27 cellular contexts compared by ENCODE assay signal in genomic region chr5:110651507-110651906, GRCh38.
DNase-seq lines count a peak whose midpoint lies in the region; ATAC-seq, FAIRE-seq and TF ChIP-seq lines count a peak whose summit lies in the region.
"Had no signal": no experiment of that assay in that cellular context is flagged by ENCODE, and none has a peak within 500 bp of the region (broad histone marks: within the 10 kb centered on the region; RNA-seq: fewer than 3 reads in every experiment).

No MANE protein-coding gene starts in this region.

- H3K27me3 ChIP-seq in IMR-90 (ENCODE audit: control insufficient read depth, insufficient read depth, low read length) (no peaks in the 10 kb centered on the region), H1 (replicated peaks in 1 of 4; ENCODE audit: control insufficient read depth in 3 of 4, extremely low read depth in 1 of 4, insufficient read depth in 3 of 4, low read length in 3 of 4) (no peaks in the 10 kb centered on the region)
- H3K27me3 ChIP-seq: BLaER1 treated with 17β-estradiol and CSF1 and Interleukin-3, amounts not matched to agents 10 nM and 100 nM; breast epithelium; colonic mucosa; gastrocnemius medialis; uterus had no signal

- POLR2A ChIA-PET in IMR-90 (lab: Charles Lee; ENCODE audit: unreplicated experiment): no interaction called here
- POLR2A ChIA-PET in H1 (lab: Charles Lee; ENCODE audit: partially characterized antibody): no interaction called here

- peak overlapping the region; percentile 72; the same call in 1 of the 2 replicates for H3K23ac ChIP-seq in IMR-90 (ENCODE audit: low read depth, low read length)
- H3K23ac ChIP-seq in H1 (ENCODE audit: insufficient read length): no peak overlapping the region

- no peaks in the 10 kb centered on the region for H3K79me2 ChIP-seq in H1 (ENCODE audit: control insufficient read depth in 1 of 2, insufficient read depth in 2 of 2, low read length in 2 of 2)

- intact Hi-C loops in IMR-90 (cut with micrococcal nuclease): no loop called here

- H2BK15ac ChIP-seq in IMR-90 (ENCODE audit: low read depth, low read length) (peak overlapping the region; percentile 81; the same call in 2 of the 3 replicates), H1 (ENCODE audit: low read length) (no peak overlapping the region)

- H3K56ac ChIP-seq in IMR-90 (ENCODE audit: extremely low read depth, insufficient read depth, low read length): no peak overlapping the region
- H3K56ac ChIP-seq in H1 (replicated peaks; ENCODE audit: insufficient read length, low read depth, low read length): no peak overlapping the region

- H3K4me2 ChIP-seq in IMR-90 (ENCODE audit: low read depth, low read length) (peak overlapping the region; percentile 25), H1 (ENCODE audit: insufficient read depth in 1 of 2, low read depth in 2 of 2, low read length in 2 of 2) (no peak overlapping the region)
- H3K4me2 ChIP-seq: A549; BLaER1 treated with 17β-estradiol and CSF1 and Interleukin-3, amounts not matched to agents 10 nM and 100 nM had no signal

- peak overlapping the region; percentile 83 for H3K4ac ChIP-seq in IMR-90 (ENCODE audit: low read depth, low read length)
- H3K4ac ChIP-seq in H1 (replicated peaks; ENCODE audit: insufficient read length, low read depth, low read length): no peak overlapping the region

- H4K91ac ChIP-seq in IMR-90 (ENCODE audit: insufficient read depth, low read depth, low read length): peak overlapping the region; percentile 82; the same call in 1 of the 2 replicates
- H4K91ac ChIP-seq in H1 (replicated peaks; ENCODE audit: insufficient read length, low read length): no peak overlapping the region

- no peak overlapping the region for H3K27ac ChIP-seq in IMR-90 (ENCODE audit: insufficient read depth, low read length)
- no peak overlapping the region for H3K27ac ChIP-seq in H1 (ENCODE audit: low read depth, low read length)
- H3K27ac ChIP-seq: A549; BLaER1 treated with 17β-estradiol and CSF1 and Interleukin-3, amounts not matched to agents 10 nM and 100 nM; breast epithelium; colonic mucosa; gastrocnemius medialis; prostate gland; thoracic aorta; uterus had no signal

- no peak overlapping the region for H3K4me3 Mint-ChIP-seq in activated naive CD8-positive, alpha-beta T cell treated with anti-CD3 and anti-CD28 coated beads, Interleukin-2, amount 50 U/mL, for 24 hours
- H3K4me3 Mint-ChIP-seq: activated T-cell treated with anti-CD3 and anti-CD28 coated beads, Interleukin-2, amount 50 U/mL, for 24 hours; memory B cell; stimulated activated naive CD8-positive, alpha-beta T cell treated with anti-CD3 and anti-CD28 coated beads, Interleukin-15, Interleukin-2, amounts not matched to agents 100 ng/mL and 50 ng/mL, for 24 hours had no signal

- DNase-seq in AG10803 (ENCODE audit: low read depth) (peak; percentile 27), IMR-90 (peak; percentile 27), H1 (ENCODE audit: low read depth in 1 of 2, low spot score in 2 of 2) (no peak), non-pigmented ciliary epithelial cell (ENCODE audit: low read depth) (peak; percentile 9), OCI-M2 (lab: John Stamatoyannopoulos, UW; ENCODE audit: unreplicated experiment) (no peak), NCI-H1092 treated with DMSO at 0.1 percent for 48 hours (lab: John Stamatoyannopoulos, UW) (no peak)
- DNase-seq in activated naive CD8-positive, alpha-beta T cell treated with anti-CD3 and anti-CD28 coated beads, Interleukin-2, amount 50 U/mL, for 24 hours: no peak
- DNase-seq: activated CD4-positive, alpha-beta T cell treated with anti-CD3 and anti-CD28 coated beads for 48 hours; activated gamma-delta T cell; activated T-cell treated with anti-CD3 and anti-CD28 coated beads, Interleukin-2, amount 50 U/mL, for 24 hours; colonic mucosa; effector memory CD4-positive, alpha-beta T cell; gastrocnemius medialis; GF-D8; hippocampal formation; left colon; uterus had no signal

- H2BK5ac ChIP-seq in IMR-90 (ENCODE audit: low read depth, low read length, poor library complexity, severe bottlenecking) (peak overlapping the region; percentile 62), H1 (ENCODE audit: low read depth, low read length) (no peak overlapping the region)

- no peaks in the 10 kb centered on the region for H3K36me3 Mint-ChIP-seq in activated naive CD8-positive, alpha-beta T cell treated with anti-CD3 and anti-CD28 coated beads, Interleukin-2, amount 50 U/mL, for 24 hours (ENCODE audit: low read depth)
- H3K36me3 Mint-ChIP-seq: memory B cell had no signal

- dilution Hi-C loops in IMR-90 (cut with HindIII; ENCODE audit: low sequenced_read_pairs, unreplicated experiment): no loop called here

- H3K14ac ChIP-seq in IMR-90 (replicated peaks; ENCODE audit: low read depth, low read length) (peak overlapping the region; percentile 55; the same call in 1 of the 2 replicates), H1 (ENCODE audit: insufficient read length) (no peak overlapping the region)

- H3K4me1 ChIP-seq in IMR-90 (ENCODE audit: control insufficient read depth, insufficient read depth, low read length) (no peaks in the 10 kb centered on the region), H1 (replicated peaks in 1 of 4; ENCODE audit: control insufficient read depth in 3 of 4, insufficient read depth in 4 of 4, low read length in 3 of 4) (no peaks in the 10 kb centered on the region; a peak in 1 of 7 replicates)
- H3K4me1 ChIP-seq: A549; BLaER1 treated with 17β-estradiol and CSF1 and Interleukin-3, amounts not matched to agents 10 nM and 100 nM; breast epithelium; colonic mucosa; gastrocnemius medialis; prostate gland; uterus had no signal

- H3K79me1 ChIP-seq in IMR-90 (ENCODE audit: low read depth in 1 of 2, low read length in 2 of 2) (no peaks in the 10 kb centered on the region), H1 (ENCODE audit: low read depth, low read length) (no peaks in the 10 kb centered on the region)

- ATAC-seq in IMR-90 (ENCODE audit: low read depth): peak; percentile 75
- no peak for ATAC-seq in activated naive CD8-positive, alpha-beta T cell treated with anti-CD3 and anti-CD28 coated beads, Interleukin-2, amount 50 U/mL, for 24 hours
- ATAC-seq in GM19023 (IDR thresholded peaks at IDR 0.05; ENCODE audit: unreplicated experiment): no peak
- ATAC-seq: A549, gastrocnemius medialis, left colon, Right ventricle myocardium inferior had no signal

- H2AK5ac ChIP-seq in IMR-90 (ENCODE audit: low read depth, low read length) (no peak overlapping the region), H1 (ENCODE audit: low read depth, low read length) (no peak overlapping the region)

- H4K5ac ChIP-seq in IMR-90 (ENCODE audit: low read depth, low read length) (peak overlapping the region; percentile 67; the same call in 1 of the 2 replicates), H1 (ENCODE audit: insufficient read length, low read depth, low read length) (no peak overlapping the region)

- H3K27me3 Mint-ChIP-seq in activated naive CD8-positive, alpha-beta T cell treated with anti-CD3 and anti-CD28 coated beads, Interleukin-2, amount 50 U/mL, for 24 hours: peaks cover 8% of the 10 kb centered on the region

- H3K23me2 ChIP-seq in H1 (ENCODE audit: low read depth, low read length): peaks cover 2% of the 10 kb centered on the region; the same call in 1 of the 2 replicates

- FAIRE-seq in H1 (lab: Jason Lieb, UNC): no peak
- FAIRE-seq: A549, GM18507 had no signal

- peaks cover 3% of the 10 kb centered on the region; the same call in 1 of the 2 replicates for H3K9me1 ChIP-seq in IMR-90 (ENCODE audit: insufficient read depth, low read length)

- TF ChIP-seq CTCF in AG10803 (conservative IDR thresholded peaks at IDR 0.05; ENCODE audit: low read length): no peak
- TF ChIP-seq CTCF in IMR-90 (conservative IDR thresholded peaks at IDR 0.05; ENCODE audit: low read depth, low read length): no peak
- TF ChIP-seq CTCF in H1 (IDR thresholded peaks at IDR 0.05; ENCODE audit: control extremely low read depth in 1 of 3, insufficient read depth in 1 of 3, low read depth in 1 of 3, low read length in 3 of 3): no peak

- H3K9ac ChIP-seq in IMR-90 (ENCODE audit: low read depth, low read length): no peak overlapping the region
- no peak overlapping the region for H3K9ac ChIP-seq in H1 (replicated peaks in 1 of 4; ENCODE audit: extremely low read depth in 1 of 4, low read depth in 3 of 4, low read length in 3 of 4)
- H3K9ac ChIP-seq: BLaER1 treated with 17β-estradiol and CSF1 and Interleukin-3, amounts not matched to agents 10 nM and 100 nM had no signal

- H3K36me3 ChIP-seq in IMR-90 (ENCODE audit: control insufficient read depth, insufficient read depth, low read length) (no peaks in the 10 kb centered on the region), H1 (ENCODE audit: control insufficient read depth in 2 of 4, insufficient read depth in 4 of 4, low read length in 3 of 4) (no peaks in the 10 kb centered on the region)
- H3K36me3 ChIP-seq: BLaER1 treated with 17β-estradiol and CSF1 and Interleukin-3, amounts not matched to agents 10 nM and 100 nM; breast epithelium; colonic mucosa; gastrocnemius medialis; prostate gland; thoracic aorta; uterus had no signal

- H3K9me3 Mint-ChIP-seq in activated naive CD8-positive, alpha-beta T cell treated with anti-CD3 and anti-CD28 coated beads, Interleukin-2, amount 50 U/mL, for 24 hours: no peaks in the 10 kb centered on the region
- H3K9me3 Mint-ChIP-seq: activated T-cell treated with anti-CD3 and anti-CD28 coated beads, Interleukin-2, amount 50 U/mL, for 24 hours had no signal

- in situ Hi-C loops in IMR-90 (cut with MboI; ENCODE audit: low sequenced_read_pairs): no loop called here

- no peak overlapping the region for H2BK12ac ChIP-seq in H1 (ENCODE audit: low read depth, low read length)

- no peaks in the 10 kb centered on the region for H3K4me1 Mint-ChIP-seq in activated naive CD8-positive, alpha-beta T cell treated with anti-CD3 and anti-CD28 coated beads, Interleukin-2, amount 50 U/mL, for 24 hours
- H3K4me1 Mint-ChIP-seq: memory B cell had no signal

- peak overlapping the region; percentile 63 for H2AFZ ChIP-seq in IMR-90 (replicated peaks; ENCODE audit: low read length, poor library complexity)
- 0 out of 2 replicates have a peak overlapping the region, but pooled peaks have one; percentile 8 for H2AFZ ChIP-seq in H1 (ENCODE audit: low read length)

- H3K9me3 ChIP-seq in IMR-90 (ENCODE audit: control insufficient read depth, insufficient read depth, low read length) (no peaks in the 10 kb centered on the region), H1 (ENCODE audit: insufficient read depth in 2 of 2, low read depth in 1 of 2, low read length in 1 of 2) (no peaks in the 10 kb centered on the region)
- H3K9me3 ChIP-seq: A549; BLaER1 treated with 17β-estradiol and CSF1 and Interleukin-3, amounts not matched to agents 10 nM and 100 nM; breast epithelium; colonic mucosa; gastrocnemius medialis; prostate gland; thoracic aorta; uterus had no signal

- BruUV-seq in IMR-90 (replicated peaks; lab: Mats Ljungman, UMichigan): no TSS peak

- H2AK9ac ChIP-seq in IMR-90 (replicated peaks; ENCODE audit: low read depth, low read length, poor library complexity): peak overlapping the region; percentile 42

- CTCF ChIA-PET in IMR-90 (lab: Yijun Ruan, JAX) (no interaction called here), H1 (lab: Charles Lee; ENCODE audit: partially characterized antibody) (interaction anchor here (1.2 kb wide), 1 partner anchor 1766 kb away, joined by 3 read pairs; no protein-coding TSS in a partner anchor)

- WGBS in IMR-90 (ENCODE audit: extremely low coverage in 2 of 2, insufficient read length in 1 of 2), 2 experiments: no CpG with 5 or more reads among the region's 3 CpGs
- WGBS in H1 (ENCODE audit: extremely low coverage in 1 of 2, insufficient coverage in 1 of 2, insufficient read length in 1 of 2, insufficient replicate concordance in 2 of 2, low coverage in 1 of 2, low lambda C conversion rate in 2 of 2, missing lambda C conversion rate in 1 of 2), 2 experiments: 66% methylated on average over 3 of the region's 3 CpGs; no CpG with 5 or more reads in 1 of the 2 experiments

- peak overlapping the region; percentile 98 for H2BK20ac ChIP-seq in IMR-90 (ENCODE audit: low read depth, low read length)
- H2BK20ac ChIP-seq in H1 (ENCODE audit: low read length): no peak overlapping the region

- TF ChIP-seq RAD21 in IMR-90 (IDR thresholded peaks at IDR 0.05; ENCODE audit: low read length) (no peak), H1 (IDR thresholded peaks at IDR 0.05 in 1 of 2, conservative IDR thresholded peaks at IDR 0.05 in 1 of 2; ENCODE audit: low read depth in 2 of 2, low read length in 2 of 2) (no peak)

- no peaks in the 10 kb centered on the region for H4K20me1 ChIP-seq in IMR-90 (ENCODE audit: insufficient read depth, low read length)
- H4K20me1 ChIP-seq in H1 (replicated peaks in 1 of 2; ENCODE audit: control insufficient read depth in 1 of 2, insufficient read depth in 2 of 2, low read length in 2 of 2): no peaks in the 10 kb centered on the region
- H4K20me1 ChIP-seq: BLaER1 treated with 17β-estradiol and CSF1 and Interleukin-3, amounts not matched to agents 10 nM and 100 nM had no signal

- H3K27ac Mint-ChIP-seq in activated naive CD8-positive, alpha-beta T cell treated with anti-CD3 and anti-CD28 coated beads, Interleukin-2, amount 50 U/mL, for 24 hours: no peak overlapping the region
- H3K27ac Mint-ChIP-seq: activated T-cell treated with anti-CD3 and anti-CD28 coated beads, Interleukin-2, amount 50 U/mL, for 24 hours; memory B cell; stimulated activated naive CD8-positive, alpha-beta T cell treated with anti-CD3 and anti-CD28 coated beads, Interleukin-15, Interleukin-2, amounts not matched to agents 100 ng/mL and 50 ng/mL, for 24 hours had no signal

- H3K18ac ChIP-seq in IMR-90 (ENCODE audit: low read depth, low read length) (peak overlapping the region; percentile 78; the same call in 1 of the 2 replicates), H1 (ENCODE audit: extremely low read depth, low read length) (no peak overlapping the region)

- TF ChIP-seq EP300 in H1 (IDR thresholded peaks at IDR 0.05; ENCODE audit: borderline replicate concordance in 1 of 2, low read depth in 2 of 2, low read length in 2 of 2): no peak

- H4K8ac ChIP-seq in IMR-90 (ENCODE audit: low read depth in 2 of 2, low read length in 2 of 2) (peak overlapping the region; percentile 15 to 61; a peak in 3 of 4 replicates), H1 (ENCODE audit: extremely low read depth, insufficient read depth, low read length) (no peak overlapping the region)

- H2BK120ac ChIP-seq in IMR-90 (ENCODE audit: low read depth, low read length): peak overlapping the region; percentile 95
- no peak overlapping the region for H2BK120ac ChIP-seq in H1 (replicated peaks; ENCODE audit: low read depth, low read length)

- H3K4me3 ChIP-seq in AG10803 (ENCODE audit: low read length) (no peak overlapping the region), IMR-90 (ENCODE audit: insufficient read depth, low read depth, low read length) (no peak overlapping the region), H1 (ENCODE audit: extremely low read depth in 1 of 4, insufficient read depth in 2 of 4, low read depth in 3 of 4, low read length in 4 of 4) (no peak overlapping the region)
- H3K4me3 ChIP-seq: A549; BLaER1 treated with 17β-estradiol and CSF1 and Interleukin-3, amounts not matched to agents 10 nM and 100 nM; breast epithelium; colonic mucosa; gastrocnemius medialis; prostate gland; thoracic aorta; uterus had no signal

- no peak for TF ChIP-seq POLR2A in IMR-90 (IDR thresholded peaks at IDR 0.05; ENCODE audit: low read depth, low read length)
- TF ChIP-seq POLR2A in H1 (IDR thresholded peaks at IDR 0.05; ENCODE audit: control extremely low read depth in 1 of 2, low read depth in 2 of 2, low read length in 2 of 2): no peak

Comparison
In these comparisons a context has a peak if more than half of its experiments do, and no peak if none do; other contexts are left out.
1. DNase-seq: peak in AG10803 (single experiment), IMR-90 (single experiment) and non-pigmented ciliary epithelial cell (single experiment); none in H1 (0 of 2), OCI-M2 (single experiment), NCI-H1092 treated with DMSO at 0.1 percent for 48 hours (single experiment) and activated naive CD8-positive, alpha-beta T cell treated with anti-CD3 and anti-CD28 coated beads, Interleukin-2, amount 50 U/mL, for 24 hours (single experiment).